1 cellular context compared by ENCODE assay signal in genomic region chr1:40160806-40161124, GRCh38.
TF ChIP-seq lines count a peak whose summit lies in the region.

No MANE protein-coding gene starts in this region.

TF ChIP-seq in WTC11, 78 proteins besides CTCF, POLR2A, EP300 and RAD21 (continued from another document):
- TF ChIP-seq ARID4B (CRISPR knock-in tag; IDR thresholded peaks at IDR 0.05; ENCODE audit: borderline replicate concordance) = no peak
- no peak for TF ChIP-seq ETV6 (CRISPR knock-in tag; IDR thresholded peaks at IDR 0.05)
- TF ChIP-seq CDX4 (CRISPR knock-in tag; IDR thresholded peaks at IDR 0.05; ENCODE audit: borderline replicate concordance) = no peak
- TF ChIP-seq MLX (CRISPR knock-in tag; IDR thresholded peaks at IDR 0.05) = no peak
- TF ChIP-seq ELF4 (CRISPR knock-in tag; IDR thresholded peaks at IDR 0.05; ENCODE audit: low read depth) = no peak
